In genomic region chr5:67166460-67166871, GRCh38 we compare ENCODE assay signal across 1 cellular context.
TF ChIP-seq lines count a peak whose summit lies in the region.

No MANE protein-coding gene starts in this region.

TF ChIP-seq in H1, 55 proteins besides CTCF, POLR2A, EP300 and RAD21 (continued from another document):
- TF ChIP-seq MAX (IDR thresholded peaks at IDR 0.05) (no peak), KDM1A (IDR thresholded peaks at IDR 0.05; ENCODE audit: borderline replicate concordance, low read length) (no peak), RXRA (IDR thresholded peaks at IDR 0.05; ENCODE audit: insufficient read depth, low read depth, low read length) (no peak), POU5F1 (IDR thresholded peaks at IDR 0.05; ENCODE audit: low read depth, low read length) (no peak), PHF8 (conservative IDR thresholded peaks at IDR 0.05; ENCODE audit: low read depth, low read length) (peak; percentile 49; the same call in 1 of the 2 replicates), TAF1 (IDR thresholded peaks at IDR 0.05; ENCODE audit: low read depth, low read length) (peak; percentile 15; the same call in 1 of the 2 replicates), YY1 (IDR thresholded peaks at IDR 0.05; ENCODE audit: low read depth, low read length) (peak; percentile 4; the same call in 1 of the 2 replicates), SUZ12 (IDR thresholded peaks at IDR 0.05; ENCODE audit: low read length) (no peak), ATF3 (IDR thresholded peaks at IDR 0.05; ENCODE audit: insufficient read depth, low read depth, low read length) (no peak), BCL11A (IDR thresholded peaks at IDR 0.05; ENCODE audit: low read depth in 2 of 2, low read length in 2 of 2) (no peak)
